In genomic region chr4:704971-705277, GRCh38 we compare ENCODE assay signal across 8 cellular contexts. TPM values are rescaled to one million over a fixed set of nuclear protein-coding genes. Genes with fewer than 3 reads are reported as not detected.
DNase-seq lines count a peak whose midpoint lies in the region; TF ChIP-seq lines count a peak whose summit lies in the region.

No MANE protein-coding gene starts in this region.

- TF ChIP-seq CTCF in OCI-LY3 (IDR thresholded peaks at IDR 0.05; ENCODE audit: low read depth, low read length), result no peak
- TF ChIP-seq CTCF in epithelial cell of proximal tubule (conservative IDR thresholded peaks at IDR 0.05; ENCODE audit: low read depth, low read length), result no peak
- TF ChIP-seq CTCF in osteoblast (IDR thresholded peaks at IDR 0.05; ENCODE audit: extremely low read depth, low read depth, low read length), result no peak
- TF ChIP-seq CTCF in brain microvascular endothelial cell (IDR thresholded peaks at IDR 0.05; ENCODE audit: low read depth, low read length, missing control alignments), result no peak

- peaks cover 42% of the 10 kb centered on the region for H3K79me2 ChIP-seq in OCI-LY3 (ENCODE audit: low read length)
- H3K79me2 ChIP-seq in osteoblast (ENCODE audit: insufficient read depth, low read length), result peaks cover 40% of the 10 kb centered on the region

- POLR2A ChIA-PET in CD4-positive, alpha-beta memory T cell (lab: Charles Lee; ENCODE audit: partially characterized antibody), result interaction anchor here (1.0 kb wide), 1 partner anchor 31 kb away, joined by 4 read pairs; the partner anchor contains the start of genes ATP5ME and MYL5

- H3K4me3 ChIP-seq in CD4-positive, alpha-beta memory T cell (ENCODE audit: low read length in 2 of 2), result peak overlapping the region; percentile 59 to 65
- H3K4me3 ChIP-seq in OCI-LY3 (ENCODE audit: low read length), result peak overlapping the region; percentile 78
- peak overlapping the region; percentile 97 for H3K4me3 ChIP-seq in epithelial cell of proximal tubule (ENCODE audit: low read depth, low read length)
- H3K4me3 ChIP-seq in osteoblast (ENCODE audit: insufficient read depth, low read length), result peak overlapping the region; percentile 90
- H3K4me3 ChIP-seq in brain microvascular endothelial cell (ENCODE audit: low read depth, low read length), result no peak overlapping the region

- H3K4me1 Mint-ChIP-seq in CD4-positive, alpha-beta memory T cell, result peaks cover 9 to 26% (median 16%) of the 10 kb centered on the region in 4 donors

- H3K27ac ChIP-seq in CD4-positive, alpha-beta memory T cell (ENCODE audit: low read depth, low read length), result peak overlapping the region; percentile 93
- no peak overlapping the region for H3K27ac ChIP-seq in OCI-LY3 (ENCODE audit: low read length)
- no peak overlapping the region for H3K27ac ChIP-seq in osteoblast (ENCODE audit: low read depth, low read length)
- H3K27ac ChIP-seq in brain microvascular endothelial cell, result no peak overlapping the region

- no peaks in the 10 kb centered on the region for H3K27me3 ChIP-seq in CD4-positive, alpha-beta memory T cell (ENCODE audit: insufficient read depth, low read length)
- H3K27me3 ChIP-seq in OCI-LY3 (ENCODE audit: low read depth, low read length) (no peaks in the 10 kb centered on the region), osteoblast (ENCODE audit: insufficient read depth, low read length) (no peaks in the 10 kb centered on the region), brain microvascular endothelial cell (replicated peaks) (no peaks in the 10 kb centered on the region)

- H4K20me1 ChIP-seq in OCI-LY3 (ENCODE audit: insufficient read depth, low read length) (peaks cover 20% of the 10 kb centered on the region), osteoblast (ENCODE audit: insufficient read depth, low read length) (peaks cover 26% of the 10 kb centered on the region)

- peak overlapping the region in 3 of 7 donors; percentile 70 to 77 (median 75) for H3K27ac Mint-ChIP-seq in CD4-positive, alpha-beta memory T cell

- H3K9me3 Mint-ChIP-seq in CD4-positive, alpha-beta memory T cell, result no peaks in the 10 kb centered on the region

- peak overlapping the region; percentile 88; the same call in 1 of the 2 replicates for H2AFZ ChIP-seq in OCI-LY3 (ENCODE audit: low read depth, low read length)
- no peak overlapping the region for H2AFZ ChIP-seq in osteoblast (ENCODE audit: low read length)

- H3K36me3 Mint-ChIP-seq in CD4-positive, alpha-beta memory T cell, result no peaks in the 10 kb centered on the region

- H3K9me3 ChIP-seq in CD4-positive, alpha-beta memory T cell (ENCODE audit: control insufficient read depth in 1 of 2, low read length in 2 of 2), result no peaks in the 10 kb centered on the region
- H3K9me3 ChIP-seq in OCI-LY3 (ENCODE audit: insufficient read depth, low read length), result no peaks in the 10 kb centered on the region
- no peaks in the 10 kb centered on the region for H3K9me3 ChIP-seq in osteoblast (ENCODE audit: low read depth, low read length)

- H3K9ac ChIP-seq in OCI-LY3 (ENCODE audit: low read length), result peak overlapping the region; percentile 41; the same call in 1 of the 2 replicates

- H3K27me3 Mint-ChIP-seq in CD4-positive, alpha-beta memory T cell, result no peaks in the 10 kb centered on the region

- intact Hi-C loops in CD4-positive, alpha-beta memory T cell (cut with micrococcal nuclease), result loop anchor here (1.0 kb wide), 2 partner anchors 31 to 77 kb away; partner anchors contain the start of genes ATP5ME and MYL5

- H3K36me3 ChIP-seq in CD4-positive, alpha-beta memory T cell (ENCODE audit: insufficient read depth, low read length), result no peaks in the 10 kb centered on the region
- peaks cover 17% of the 10 kb centered on the region for H3K36me3 ChIP-seq in OCI-LY3 (replicated peaks; ENCODE audit: low read depth, low read length)
- peaks cover 5% of the 10 kb centered on the region for H3K36me3 ChIP-seq in osteoblast (ENCODE audit: insufficient read depth, low read length)
- H3K36me3 ChIP-seq in brain microvascular endothelial cell (replicated peaks), result peaks cover 7% of the 10 kb centered on the region

- in situ Hi-C loops in brain microvascular endothelial cell (cut with HindIII; ENCODE audit: low pct_ligation_motif_present, low sequenced_read_pairs), result no loop called here

- peak overlapping the region; percentile 48 to 94 (median 82) for H3K4me3 Mint-ChIP-seq in CD4-positive, alpha-beta memory T cell

- peak overlapping the region; percentile 90 for H3K4me2 ChIP-seq in OCI-LY3 (ENCODE audit: low read length)
- peak overlapping the region; percentile 92 for H3K4me2 ChIP-seq in osteoblast (ENCODE audit: insufficient read depth, low read length)

- CTCF ChIA-PET in CD4-positive, alpha-beta memory T cell (lab: Charles Lee; ENCODE audit: partially characterized antibody), result no interaction called here

- peaks cover 29% of the 10 kb centered on the region for H3K4me1 ChIP-seq in CD4-positive, alpha-beta memory T cell (ENCODE audit: insufficient read depth, low read length)
- H3K4me1 ChIP-seq in OCI-LY3 (ENCODE audit: low read length) (peaks cover 16% of the 10 kb centered on the region), osteoblast (ENCODE audit: insufficient read depth, low read length) (peaks cover 13% of the 10 kb centered on the region)

- DNase-seq in CD4-positive, alpha-beta memory T cell, result no peak
- DNase-seq in epithelial cell of proximal tubule (ENCODE audit: low read depth) (no peak), osteoblast (ENCODE audit: insufficient read length, low spot score, missing footprints) (no peak), epidermal melanocyte (ENCODE audit: insufficient read length, low spot score) (no peak), NCI-H2081 (lab: John Stamatoyannopoulos, UW) (no peak), H4 (ENCODE audit: low spot score) (no peak), brain microvascular endothelial cell (no peak)

RNA-seq across cellular contexts. Expression of gene PCGF3, which starts 0.7 kb away (rescaled TPM):
- 10 to 100 TPM; 66.1 to 73.8 TPM for total RNA-seq in CD4-positive, alpha-beta memory T cell
- 1 to 10 TPM; 2.9 to 5.0 TPM for polyA plus RNA-seq in CD4-positive, alpha-beta memory T cell
- 34.6 and 35.2 TPM in 2 replicates for total RNA-seq in epithelial cell of proximal tubule
- 32.7 and 43.1 TPM in 2 replicates for total RNA-seq in osteoblast
- total RNA-seq in H4 (2014; rRNA removed; shearing (Covaris generic)), result 26.1 and 42.5 TPM in 2 replicates

RNA-seq across cellular contexts. Expression of gene SLC49A3, which starts 16.0 kb away (rescaled TPM):
- 1 to 10 TPM; 1.0 to 1.7 TPM for total RNA-seq in CD4-positive, alpha-beta memory T cell
- polyA plus RNA-seq in CD4-positive, alpha-beta memory T cell, result not detected
- total RNA-seq in epithelial cell of proximal tubule (2.9 and 4.1 TPM in 2 replicates), osteoblast (11.6 and 13.6 TPM in 2 replicates)
- total RNA-seq in H4 (2014; rRNA removed; shearing (Covaris generic)), result not detected in 2 replicates

RNA-seq across cellular contexts. Expression of gene MYL5, which starts 30.6 kb away (rescaled TPM):
- total RNA-seq in CD4-positive, alpha-beta memory T cell, result 10 to 100 TPM; 12.1 to 15.4 TPM
- 1 to 10 TPM; 2.1 to 3.2 TPM for polyA plus RNA-seq in CD4-positive, alpha-beta memory T cell
- 4.0 and 6.3 TPM in 2 replicates for total RNA-seq in epithelial cell of proximal tubule
- total RNA-seq in osteoblast, result 17.7 and 22.8 TPM in 2 replicates
- total RNA-seq in H4 (2014; rRNA removed; shearing (Covaris generic)), result 7.4 and 13.8 TPM in 2 replicates

RNA-seq across cellular contexts. Expression of gene ATP5ME, which starts 30.8 kb away (rescaled TPM):
- total RNA-seq in CD4-positive, alpha-beta memory T cell, result 100 to 1,000 TPM; 137 to 152 TPM
- polyA plus RNA-seq in CD4-positive, alpha-beta memory T cell, result 100 to 1,000 TPM; 419 to 542 TPM
- 138 and 192 TPM in 2 replicates for total RNA-seq in epithelial cell of proximal tubule
- 60.8 and 70.4 TPM in 2 replicates for total RNA-seq in osteoblast
- 193 and 272 TPM in 2 replicates for total RNA-seq in H4 (2014; rRNA removed; shearing (Covaris generic))
